In genomic region chr7:55556492-55556891, GRCh38 we compare ENCODE assay signal across 16 cellular contexts. TPM values are rescaled to one million over a fixed set of nuclear protein-coding genes. Genes with fewer than 3 reads are reported as not detected.
DNase-seq lines count a peak whose midpoint lies in the region; ATAC-seq, FAIRE-seq and TF ChIP-seq lines count a peak whose summit lies in the region.
"Had no signal": no experiment of that assay in that cellular context is flagged by ENCODE, and none has a peak within 500 bp of the region (broad histone marks: within the 10 kb centered on the region; RNA-seq: fewer than 3 reads in every experiment).

No MANE protein-coding gene starts in this region.

- no peak for FAIRE-seq in endothelial cell of umbilical vein (lab: Jason Lieb, UNC)

- peaks cover 99% of the 10 kb centered on the region for H3K79me2 ChIP-seq in SU-DHL-6 (ENCODE audit: insufficient read depth, low read length)
- H3K79me2 ChIP-seq in endothelial cell of umbilical vein (ENCODE audit: control insufficient read depth, insufficient read depth, low read length), result peaks cover 94% of the 10 kb centered on the region

- H3K4me1 ChIP-seq in endothelial cell of umbilical vein (ENCODE audit: control insufficient read depth, extremely low read depth, insufficient read depth, low read length), result peaks cover 42% of the 10 kb centered on the region

- peaks cover 42% of the 10 kb centered on the region for H3K36me3 Mint-ChIP-seq in stimulated activated naive CD8-positive, alpha-beta T cell treated with anti-CD3 and anti-CD28 coated beads, Interleukin-15, Interleukin-2, amounts not matched to agents 100 ng/mL and 50 ng/mL, for 24 hours (ENCODE audit: low read depth)

- H3K9me3 ChIP-seq in SU-DHL-6 (ENCODE audit: insufficient read depth, low read length), result no peaks in the 10 kb centered on the region
- no peaks in the 10 kb centered on the region for H3K9me3 ChIP-seq in endothelial cell of umbilical vein (replicated peaks; ENCODE audit: control insufficient read depth, insufficient read depth, low read length)
- H3K9me3 ChIP-seq: adrenal gland had no signal

- H2AFZ ChIP-seq in SU-DHL-6 (ENCODE audit: low read depth, low read length, severe bottlenecking) (no peak overlapping the region), endothelial cell of umbilical vein (ENCODE audit: low read depth, low read length) (no peak overlapping the region)
- H2AFZ ChIP-seq: GM23248 had no signal

- H3K9me2 ChIP-seq in SU-DHL-6 (replicated peaks; ENCODE audit: insufficient read depth, low read length), result no peaks in the 10 kb centered on the region

- TF ChIP-seq CTCF in SU-DHL-6 (IDR thresholded peaks at IDR 0.05; ENCODE audit: insufficient read depth, low read length, poor library complexity, severe bottlenecking) (no peak), endothelial cell of umbilical vein (IDR thresholded peaks at IDR 0.05; ENCODE audit: extremely low read depth in 1 of 2, insufficient read depth in 1 of 2, low read depth in 1 of 2, low read length in 2 of 2) (no peak)

- H3K9ac ChIP-seq in SU-DHL-6 (ENCODE audit: low read length), result no peak overlapping the region
- H3K9ac ChIP-seq in endothelial cell of umbilical vein (replicated peaks; ENCODE audit: extremely low read depth, insufficient read depth, low read length), result no peak overlapping the region
- H3K9ac ChIP-seq: GM23248 had no signal

- dilution Hi-C loops in endothelial cell of umbilical vein (cut with MboI; ENCODE audit: extremely low pct_ligation_motif_present, low sequenced_read_pairs), result no loop called here

- intact Hi-C loops in endothelial cell of umbilical vein (cut with micrococcal nuclease), result no loop called here

- H3K27me3 Mint-ChIP-seq in stimulated activated naive CD8-positive, alpha-beta T cell treated with anti-CD3 and anti-CD28 coated beads, Interleukin-15, Interleukin-2, amounts not matched to agents 100 ng/mL and 50 ng/mL, for 24 hours, result no peaks in the 10 kb centered on the region

- no peak for TF ChIP-seq POLR2A in endothelial cell of umbilical vein (IDR thresholded peaks at IDR 0.05; ENCODE audit: low read depth, low read length)

- DNase-seq in stimulated activated naive CD8-positive, alpha-beta T cell treated with anti-CD3 and anti-CD28 coated beads, Interleukin-15, Interleukin-2, amounts not matched to agents 100 U/mL and 50 U/mL, for 24 hours, result no peak
- DNase-seq in endothelial cell of umbilical vein (ENCODE audit: low read depth, low spot score) (no peak), NCI-H69 (lab: John Stamatoyannopoulos, UW) (no peak), kidney glomerular epithelial cell (lab: John Stamatoyannopoulos, UW) (no peak), NCI-H128 (lab: John Stamatoyannopoulos, UW; ENCODE audit: unreplicated experiment) (no peak), NCI-H187 (lab: John Stamatoyannopoulos, UW) (no peak)
- DNase-seq: adrenal gland; DMS53; foreskin keratinocyte; GM23248; NCI-H345; stimulated activated CD4-positive, alpha-beta T cell treated with anti-CD3 and anti-CD28 coated beads, Interleukin-12 subunit alpha, Interleukin-12 subunit beta, amount 100 ng/mL, for 4 hours; substantia nigra had no signal

- H4K20me1 ChIP-seq in SU-DHL-6 (ENCODE audit: low read depth, low read length) (peaks cover 33% of the 10 kb centered on the region; the same call in 1 of the 2 replicates), endothelial cell of umbilical vein (replicated peaks; ENCODE audit: control insufficient read depth, extremely low read depth, insufficient read depth, low read length) (peaks cover 12% of the 10 kb centered on the region)

- no peak for ATAC-seq in stimulated activated naive CD8-positive, alpha-beta T cell treated with anti-CD3 and anti-CD28 coated beads, Interleukin-15, Interleukin-2, amounts not matched to agents 100 U/mL and 50 U/mL, for 24 hours
- ATAC-seq: foreskin keratinocyte had no signal

- H3K36me3 ChIP-seq in SU-DHL-6 (ENCODE audit: low read length) (no peaks in the 10 kb centered on the region), endothelial cell of umbilical vein (ENCODE audit: control insufficient read depth in 2 of 2, extremely low read depth in 1 of 2, insufficient read depth in 2 of 2, low read length in 2 of 2) (peaks cover 4 to 5% of the 10 kb centered on the region in 2 experiments)
- H3K36me3 ChIP-seq: adrenal gland had no signal

- peak overlapping the region; percentile 77 for H3K27ac Mint-ChIP-seq in stimulated activated naive CD8-positive, alpha-beta T cell treated with anti-CD3 and anti-CD28 coated beads, Interleukin-15, Interleukin-2, amounts not matched to agents 100 ng/mL and 50 ng/mL, for 24 hours

- H3K4me3 ChIP-seq in SU-DHL-6 (ENCODE audit: insufficient read depth, low read length, poor library complexity, severe bottlenecking) (no peak overlapping the region), endothelial cell of umbilical vein (replicated peaks in 1 of 3; ENCODE audit: insufficient read depth in 1 of 3, low read depth in 1 of 3, low read length in 3 of 3) (no peak overlapping the region)
- H3K4me3 ChIP-seq: adrenal gland, GM23248, SK-N-MC had no signal

- POLR2A ChIA-PET in endothelial cell of umbilical vein (lab: Charles Lee), result no interaction called here

- H3F3A ChIP-seq in SU-DHL-6 (ENCODE audit: insufficient read depth), result peaks cover 17% of the 10 kb centered on the region; the same call in 1 of the 2 replicates

- H3K9me1 ChIP-seq in endothelial cell of umbilical vein (replicated peaks; ENCODE audit: control insufficient read depth, extremely low read depth, insufficient read depth, low read length), result no peaks in the 10 kb centered on the region

- H3K4me3 Mint-ChIP-seq in stimulated activated naive CD8-positive, alpha-beta T cell treated with anti-CD3 and anti-CD28 coated beads, Interleukin-15, Interleukin-2, amounts not matched to agents 100 ng/mL and 50 ng/mL, for 24 hours, result no peak overlapping the region

- H3K27ac ChIP-seq in SU-DHL-6 (ENCODE audit: low read depth, low read length), result peak overlapping the region; percentile 76; the same call in 1 of the 2 replicates
- no peak overlapping the region for H3K27ac ChIP-seq in endothelial cell of umbilical vein (ENCODE audit: insufficient read depth, low read depth, low read length)
- H3K27ac ChIP-seq: adrenal gland, foreskin keratinocyte, GM23248, SK-N-MC had no signal

- H3K4me2 ChIP-seq in SU-DHL-6 (ENCODE audit: low read depth, low read length, poor library complexity, severe bottlenecking), result peak overlapping the region; percentile 58
- H3K4me2 ChIP-seq in endothelial cell of umbilical vein (ENCODE audit: insufficient read depth, low read length), result no peak overlapping the region

- no peaks in the 10 kb centered on the region for H3K9me3 Mint-ChIP-seq in stimulated activated naive CD8-positive, alpha-beta T cell treated with anti-CD3 and anti-CD28 coated beads, Interleukin-15, Interleukin-2, amounts not matched to agents 100 ng/mL and 50 ng/mL, for 24 hours

- CTCF ChIA-PET in endothelial cell of umbilical vein (lab: Charles Lee), result interaction anchor here (2.0 kb wide), 2 partner anchors 8 to 12 kb away, joined by 8 to 13 read pairs; no protein-coding TSS in a partner anchor

- BruUV-seq in endothelial cell of umbilical vein (replicated peaks; lab: Mats Ljungman, UMichigan), result no TSS peak

- H3K4me1 Mint-ChIP-seq in stimulated activated naive CD8-positive, alpha-beta T cell treated with anti-CD3 and anti-CD28 coated beads, Interleukin-15, Interleukin-2, amounts not matched to agents 100 ng/mL and 50 ng/mL, for 24 hours (ENCODE audit: low read depth), result peaks cover 97% of the 10 kb centered on the region

- no peaks in the 10 kb centered on the region for H3K27me3 ChIP-seq in SU-DHL-6 (ENCODE audit: low read length)
- no peaks in the 10 kb centered on the region for H3K27me3 ChIP-seq in endothelial cell of umbilical vein (ENCODE audit: control insufficient read depth in 2 of 2, insufficient read depth in 2 of 2, low read length in 2 of 2)
- H3K27me3 ChIP-seq: adrenal gland, foreskin keratinocyte had no signal

TF ChIP-seq in endothelial cell of umbilical vein, 7 proteins besides CTCF, POLR2A, EP300 and RAD21:
- peak; percentile 20 for TF ChIP-seq GATA2 (IDR thresholded peaks at IDR 0.05; ENCODE audit: insufficient read depth, insufficient read length, low read depth, low read length)
- no peak for TF ChIP-seq MYC (IDR thresholded peaks at IDR 0.05; ENCODE audit: low read depth, low read length)

RNA-seq across cellular contexts. Expression of gene VOPP1, which starts 15.8 kb away (rescaled TPM):
- 154 and 159 TPM in 2 replicates for total RNA-seq in endothelial cell of umbilical vein
- 85.6 and 86.2 TPM in 2 replicates for polyA plus RNA-seq in endothelial cell of umbilical vein
- 75.4 and 78.2 TPM in 2 replicates for polyA plus RNA-seq in endothelial cell of umbilical vein (2011; cell fraction: cytosol; rRNA removed)
- 48.0 and 51.2 TPM in 2 replicates for polyA plus RNA-seq in endothelial cell of umbilical vein (2011; cell fraction: nucleus; rRNA removed)
- polyA plus RNA-seq in endothelial cell of umbilical vein (2012), result 105 and 140 TPM in 2 replicates
- polyA minus RNA-seq in endothelial cell of umbilical vein, result 159 and 181 TPM in 2 replicates
- 29.9 TPM for polyA minus RNA-seq in endothelial cell of umbilical vein (2011; cell fraction: cytosol; rRNA and poly(A)+ RNA removed)
- polyA minus RNA-seq in endothelial cell of umbilical vein (2011; cell fraction: nucleus; rRNA and poly(A)+ RNA removed), result 54.7 and 67.8 TPM in 2 replicates
